19 cellular contexts compared by ENCODE assay signal in the genomic region with DNA sequence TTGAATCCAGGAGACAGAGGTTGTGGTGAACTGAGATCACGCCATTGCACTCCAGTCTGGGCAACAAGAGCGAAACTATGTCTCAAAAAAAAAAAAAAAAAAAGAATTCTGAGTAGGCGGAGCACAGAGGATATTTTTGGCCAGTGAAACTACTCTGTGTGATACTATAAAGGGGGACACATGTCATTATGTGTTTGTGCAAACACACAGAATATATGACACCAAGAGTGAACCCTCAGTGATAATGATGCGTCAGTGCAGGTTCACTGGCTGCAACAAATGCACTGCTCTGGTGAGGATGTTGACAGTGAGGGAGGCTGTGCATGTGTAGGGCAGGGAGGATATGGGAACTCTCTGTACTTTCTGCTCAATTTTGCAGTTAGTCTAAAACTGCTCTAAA. TPM values are rescaled to one million over a fixed set of nuclear protein-coding genes. Genes with fewer than 3 reads are reported as not detected.
DNase-seq lines count a peak whose midpoint lies in the region; ATAC-seq, FAIRE-seq and TF ChIP-seq lines count a peak whose summit lies in the region.
"Had no signal": no experiment of that assay in that cellular context is flagged by ENCODE, and none has a peak within 500 bp of the region (broad histone marks: within the 10 kb centered on the region; RNA-seq: fewer than 3 reads in every experiment).

No MANE protein-coding gene starts in this region.

- no peaks in the 10 kb centered on the region for H3K27me3 Mint-ChIP-seq in activated T-cell treated with anti-CD3 and anti-CD28 coated beads, Interleukin-2, amount 50 U/mL, for 72 hours (ENCODE audit: low read depth)
- no peaks in the 10 kb centered on the region for H3K27me3 Mint-ChIP-seq in activated T-cell treated with anti-CD3 and anti-CD28 coated beads, Interleukin-2, amount 50 U/mL, for 24 hours
- H3K27me3 Mint-ChIP-seq in glutamatergic neuron (ENCODE audit: unreplicated experiment), result peaks cover 2% of the 10 kb centered on the region
- H3K27me3 Mint-ChIP-seq: B cell; CD4-positive, CD25-positive, alpha-beta regulatory T cell; CD8-positive, alpha-beta memory T cell had no signal

- H4K20me1 ChIP-seq in GM12878 (ENCODE audit: control insufficient read depth, insufficient read depth), result no peaks in the 10 kb centered on the region

- H3K27ac ChIP-seq in GM12878 (ENCODE audit: control insufficient read depth, insufficient read depth) (no peak overlapping the region), sigmoid colon (no peak overlapping the region)
- H3K27ac ChIP-seq: BLaER1 treated with 17β-estradiol and CSF1 and Interleukin-3, amounts not matched to agents 10 nM and 100 nM; GM23248; HL-60 had no signal

- H3K9me3 Mint-ChIP-seq in activated T-cell treated with anti-CD3 and anti-CD28 coated beads, Interleukin-2, amount 50 U/mL, for 72 hours, result no peaks in the 10 kb centered on the region
- H3K9me3 Mint-ChIP-seq in activated T-cell treated with anti-CD3 and anti-CD28 coated beads, Interleukin-2, amount 50 U/mL, for 24 hours, result no peaks in the 10 kb centered on the region
- H3K9me3 Mint-ChIP-seq in glutamatergic neuron (ENCODE audit: unreplicated experiment), result peaks cover 2% of the 10 kb centered on the region
- H3K9me3 Mint-ChIP-seq: CD4-positive, CD25-positive, alpha-beta regulatory T cell; CD8-positive, alpha-beta memory T cell had no signal

- TF ChIP-seq RAD21 in GM12878 (IDR thresholded peaks at IDR 0.05; ENCODE audit: insufficient read depth, low read depth, low read length), result no peak

- SMC1A ChIA-PET in GM12878 (lab: Charles Lee; ENCODE audit: uncharacterized antibody, unreplicated experiment), result no interaction called here

- H3K9me3 ChIP-seq in GM12878 (replicated peaks; ENCODE audit: control insufficient read depth, insufficient read depth, low read length) (no peaks in the 10 kb centered on the region), sigmoid colon (no peaks in the 10 kb centered on the region)
- H3K9me3 ChIP-seq: BLaER1 treated with 17β-estradiol and CSF1 and Interleukin-3, amounts not matched to agents 10 nM and 100 nM; Caco-2; HAP-1 had no signal

- H3K27ac Mint-ChIP-seq in activated T-cell treated with anti-CD3 and anti-CD28 coated beads, Interleukin-2, amount 50 U/mL, for 72 hours, result peak overlapping the region; percentile 23
- no peak overlapping the region for H3K27ac Mint-ChIP-seq in activated T-cell treated with anti-CD3 and anti-CD28 coated beads, Interleukin-2, amount 50 U/mL, for 24 hours
- H3K27ac Mint-ChIP-seq in glutamatergic neuron (ENCODE audit: unreplicated experiment), result no peak overlapping the region
- H3K27ac Mint-ChIP-seq: B cell had no signal

- H3K27me3 ChIP-seq in GM12878 (replicated peaks in 1 of 2; ENCODE audit: control insufficient read depth in 2 of 2, insufficient read depth in 2 of 2, low read length in 1 of 2), result no peaks in the 10 kb centered on the region
- no peaks in the 10 kb centered on the region for H3K27me3 ChIP-seq in sigmoid colon
- H3K27me3 ChIP-seq: BLaER1 treated with 17β-estradiol and CSF1 and Interleukin-3, amounts not matched to agents 10 nM and 100 nM had no signal

- no peak overlapping the region for H3K4me3 Mint-ChIP-seq in activated T-cell treated with anti-CD3 and anti-CD28 coated beads, Interleukin-2, amount 50 U/mL, for 72 hours
- no peak overlapping the region for H3K4me3 Mint-ChIP-seq in activated T-cell treated with anti-CD3 and anti-CD28 coated beads, Interleukin-2, amount 50 U/mL, for 24 hours
- H3K4me3 Mint-ChIP-seq in glutamatergic neuron (ENCODE audit: unreplicated experiment), result no peak overlapping the region
- H3K4me3 Mint-ChIP-seq: B cell; CD4-positive, CD25-positive, alpha-beta regulatory T cell; CD8-positive, alpha-beta memory T cell had no signal

- no peak overlapping the region for H3K4me2 ChIP-seq in GM12878 (ENCODE audit: control insufficient read depth, insufficient read depth)
- H3K4me2 ChIP-seq: BLaER1 treated with 17β-estradiol and CSF1 and Interleukin-3, amounts not matched to agents 10 nM and 100 nM had no signal

- in situ Hi-C loops in GM12878 (cut with MboI), result no loop called here

- H3K4me1 ChIP-seq in GM12878 (ENCODE audit: control insufficient read depth, insufficient read depth, low read length), result no peaks in the 10 kb centered on the region
- no peaks in the 10 kb centered on the region for H3K4me1 ChIP-seq in sigmoid colon
- H3K4me1 ChIP-seq: BLaER1 treated with 17β-estradiol and CSF1 and Interleukin-3, amounts not matched to agents 10 nM and 100 nM; Caco-2; HAP-1 had no signal

- no peak overlapping the region for H3K9ac ChIP-seq in GM12878 (ENCODE audit: control insufficient read depth, insufficient read depth, low read length)
- H3K9ac ChIP-seq: BLaER1 treated with 17β-estradiol and CSF1 and Interleukin-3, amounts not matched to agents 10 nM and 100 nM; GM23248 had no signal

- peaks cover 10 to 40% of the 10 kb centered on the region in 2 donors for H3K36me3 Mint-ChIP-seq in activated T-cell treated with anti-CD3 and anti-CD28 coated beads, Interleukin-2, amount 50 U/mL, for 72 hours (ENCODE audit: insufficient read depth in 2 of 2)
- H3K36me3 Mint-ChIP-seq in activated T-cell treated with anti-CD3 and anti-CD28 coated beads, Interleukin-2, amount 50 U/mL, for 24 hours (ENCODE audit: low read depth), result peaks cover 96% of the 10 kb centered on the region
- peaks cover 1% of the 10 kb centered on the region for H3K36me3 Mint-ChIP-seq in glutamatergic neuron (ENCODE audit: unreplicated experiment)

- CTCF ChIA-PET in GM12878 (lab: Yijun Ruan, JAX), result no interaction called here

- TF ChIP-seq POLR2A in GM12878 (IDR thresholded peaks at IDR 0.05; ENCODE audit: low read depth, low read length), result no peak
- no peak for TF ChIP-seq POLR2A in sigmoid colon (IDR thresholded peaks at IDR 0.05)

- TF ChIP-seq CTCF in GM12878 (IDR thresholded peaks at IDR 0.05 in 2 of 3, conservative IDR thresholded peaks at IDR 0.05 in 1 of 3; ENCODE audit: control insufficient read depth in 2 of 3, extremely low read depth in 1 of 3, insufficient read depth in 1 of 3, low read depth in 3 of 3, low read length in 3 of 3) (no peak), glutamatergic neuron (IDR thresholded peaks at IDR 0.05; ENCODE audit: partially characterized antibody, unreplicated experiment) (no peak), sigmoid colon (IDR thresholded peaks at IDR 0.05) (no peak)

- POLR2A ChIA-PET in GM12878 (lab: Charles Lee), result no interaction called here

- ATAC-seq in activated T-cell treated with anti-CD3 and anti-CD28 coated beads, Interleukin-2, amount 50 U/mL, for 72 hours (replicated peaks in 1 of 2), result no peak
- ATAC-seq in GM19351 (IDR thresholded peaks at IDR 0.05; ENCODE audit: unreplicated experiment), result peak; percentile 71
- no peak for ATAC-seq in GM12878
- ATAC-seq in HG03135 (IDR thresholded peaks at IDR 0.05; ENCODE audit: unreplicated experiment), result no peak

- peaks cover 19 to 29% of the 10 kb centered on the region in 2 experiments for H3K36me3 ChIP-seq in GM12878 (ENCODE audit: control insufficient read depth in 2 of 2, insufficient read depth in 2 of 2, low read length in 1 of 2)
- H3K36me3 ChIP-seq in sigmoid colon, result peaks cover 39 to 100% (median 56%) of the 10 kb centered on the region in 4 donors

- no TSS peak for BruUV-seq in GM12878 (replicated peaks; lab: Mats Ljungman, UMichigan)

- DNase-seq in activated T-cell treated with anti-CD3 and anti-CD28 coated beads, Interleukin-2, amount 50 U/mL, for 72 hours, result no peak
- no peak for DNase-seq in activated T-cell treated with anti-CD3 and anti-CD28 coated beads, Interleukin-2, amount 50 U/mL, for 24 hours
- DNase-seq in GM12878 (ENCODE audit: low read depth, low spot score) (no peak), glutamatergic neuron (no peak), sigmoid colon (no peak)
- DNase-seq: 8988T; Caco-2; CD4-positive, CD25-positive, alpha-beta regulatory T cell; CD8-positive, alpha-beta memory T cell; GM23248 had no signal

- H3K79me2 ChIP-seq in GM12878 (ENCODE audit: control insufficient read depth, insufficient read depth, low read length), result no peaks in the 10 kb centered on the region

- H3K4me3 ChIP-seq in GM12878 (no peak overlapping the region), sigmoid colon (no peak overlapping the region)
- H3K4me3 ChIP-seq: BLaER1 treated with 17β-estradiol and CSF1 and Interleukin-3, amounts not matched to agents 10 nM and 100 nM; GM23248; HAP-1 had no signal

- RAD21 ChIA-PET in GM12878 (lab: Charles Lee; ENCODE audit: unreplicated experiment), result no interaction called here

- no peak overlapping the region for H2AFZ ChIP-seq in GM12878 (ENCODE audit: control insufficient read depth, low read depth, low read length)
- H2AFZ ChIP-seq: GM23248 had no signal

- no peaks in the 10 kb centered on the region for H3K4me1 Mint-ChIP-seq in activated T-cell treated with anti-CD3 and anti-CD28 coated beads, Interleukin-2, amount 50 U/mL, for 72 hours (ENCODE audit: low read depth)
- peaks cover 3% of the 10 kb centered on the region for H3K4me1 Mint-ChIP-seq in activated T-cell treated with anti-CD3 and anti-CD28 coated beads, Interleukin-2, amount 50 U/mL, for 24 hours (ENCODE audit: low read depth)
- H3K4me1 Mint-ChIP-seq in glutamatergic neuron (ENCODE audit: low read depth, unreplicated experiment), result no peaks in the 10 kb centered on the region
- H3K4me1 Mint-ChIP-seq: B cell had no signal

- FAIRE-seq in GM12878 (lab: Jason Lieb, UNC), result no peak
- FAIRE-seq: D721Med, G401.6, GM19239 had no signal

- no peak for TF ChIP-seq EP300 in GM12878 (IDR thresholded peaks at IDR 0.05; ENCODE audit: borderline replicate concordance in 1 of 2, control insufficient read depth in 1 of 2, low read depth in 2 of 2, low read length in 2 of 2)
- no peak for TF ChIP-seq EP300 in sigmoid colon (IDR thresholded peaks at IDR 0.05)

- WGBS in GM12878 (ENCODE audit: insufficient coverage, insufficient replicate concordance, low lambda C conversion rate, missing lambda C conversion rate), result 90% methylated on average over 2 of the region's 4 CpGs
- WGBS in sigmoid colon, 2 donors, result 92 to 95% methylated on average over 4 of the region's 4 CpGs

- intact Hi-C loops in GM12878 (cut with micrococcal nuclease; ENCODE audit: unreplicated experiment), result no loop called here
- intact Hi-C loops in sigmoid colon (cut with DNase I), result no loop called here

RNA-seq across cellular contexts. Expression of gene FBXO21, which starts 24.2 kb away (rescaled TPM):
- 10 to 100 TPM; 17.2 to 24.7 TPM for total RNA-seq in activated T-cell treated with anti-CD3 and anti-CD28 coated beads, Interleukin-2, amount 50 U/mL, for 72 hours
- total RNA-seq in GM12878 (2013; cell fraction: nucleolus; rRNA removed), result 52.2 and 59.4 TPM in 2 replicates
- total RNA-seq in GM12878 (2014; rRNA removed) (20.1 and 32.6 TPM in 2 replicates), GM12878 (2014; rRNA removed; fragmentation: Illumina TruSeq; extraction: Trizol) (11.9 and 12.7 TPM in 2 replicates), GM12878 (2021) (21.8 and 25.1 TPM in 2 replicates), glutamatergic neuron (ENCODE audit: unreplicated experiment) (52.7 TPM), sigmoid colon (100 to 1,000 TPM in 2 of 4 donors, 10 to 100 TPM in 2; 40.7 to 134 (median 97.2) TPM)
- polyA plus RNA-seq in GM12878 (2011; ENCODE audit: low read depth), result 6.0 TPM
- polyA plus RNA-seq in GM12878 (2011; rRNA removed) (15.7 and 16.0 TPM in 2 replicates), GM12878 (2014; fragmentation: Illumina TruSeq; extraction: Trizol) (11.5 and 15.4 TPM in 2 replicates), GM12878 (2014; fragmentation: Nextera tagmentation; extraction: Ambion mirVana) (1 to 10 TPM; 5.5 to 9.4 TPM), GM12878 (2014; rRNA removed) (26.4 TPM in 2 replicates), GM12878 (2016; fragmentation: Nextera tagmentation; extraction: Ambion mirVana) (10 to 100 TPM; 24.0 to 25.6 TPM), sigmoid colon (10 to 100 TPM in 1 of 3 donors, 1 to 10 TPM in 2; 6.6 to 14.5 (median 7.9) TPM)
- 42.9 and 46.3 TPM in 2 replicates for polyA plus RNA-seq in GM12878 (2011; cell fraction: cytosol; rRNA removed)
- polyA plus RNA-seq in GM12878 (2011; cell fraction: nucleus; rRNA removed), result 26.8 and 45.0 TPM in 2 replicates
- polyA plus RNA-seq in GM12878 (2012), result 10.2 and 11.6 TPM in 2 replicates
- 23.8 and 30.2 TPM in 2 replicates for polyA minus RNA-seq in GM12878 (2011; rRNA and poly(A)+ RNA removed)
- polyA minus RNA-seq in GM12878 (2011; cell fraction: cytosol; rRNA and poly(A)+ RNA removed), result 15.1 and 17.0 TPM in 2 replicates
- 14.1 and 27.7 TPM in 2 replicates for polyA minus RNA-seq in GM12878 (2011; cell fraction: nucleus; rRNA and poly(A)+ RNA removed)
